Comparison of ENCODE assay signal across 20 cellular contexts in the genomic region with DNA sequence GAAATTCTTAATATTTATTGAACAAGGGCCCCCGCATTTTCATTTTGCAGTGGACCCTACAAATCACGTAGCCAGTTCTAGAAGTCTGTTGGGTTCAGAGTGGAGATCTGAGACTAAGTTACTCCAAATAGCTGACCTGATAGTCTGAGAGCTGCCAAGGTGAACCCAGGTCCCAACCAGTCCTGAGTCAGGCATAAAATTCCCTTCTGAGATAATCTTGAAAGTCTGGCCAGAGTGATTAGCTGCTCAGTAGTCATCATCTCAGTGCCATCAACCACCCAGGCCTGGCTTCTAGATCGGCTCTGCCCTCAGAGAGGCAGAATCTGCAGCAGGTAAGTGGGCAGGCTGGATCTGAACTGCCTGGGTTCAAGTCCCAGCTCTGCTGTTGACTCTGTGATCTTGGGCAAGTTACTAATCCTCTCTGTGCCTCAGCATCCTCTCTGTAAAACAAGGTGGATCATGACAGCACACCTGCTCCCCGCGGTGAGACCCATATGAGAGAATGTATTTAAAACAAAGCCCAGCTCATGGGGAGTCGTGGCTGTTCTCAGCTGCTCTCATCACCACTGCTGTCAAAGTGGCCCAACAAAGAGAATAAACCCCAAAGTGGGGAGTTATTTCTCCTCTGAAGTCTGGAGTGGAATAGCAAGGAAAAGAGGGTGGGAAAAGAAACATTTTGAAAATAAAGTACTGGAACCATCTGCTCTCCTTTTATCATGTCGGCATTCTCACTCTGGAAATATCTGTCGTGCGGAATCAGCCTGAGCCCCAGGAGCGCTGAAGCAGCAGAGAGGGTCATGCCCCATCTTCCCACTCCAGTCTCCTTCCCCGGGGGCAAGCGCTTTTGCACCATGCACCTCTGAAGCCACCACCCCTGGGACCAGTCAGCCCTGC.
DNase-seq lines count a peak whose midpoint lies in the region; ATAC-seq, FAIRE-seq and TF ChIP-seq lines count a peak whose summit lies in the region.
"Had no signal": no experiment of that assay in that cellular context is flagged by ENCODE, and none has a peak within 500 bp of the region (broad histone marks: within the 10 kb centered on the region; RNA-seq: fewer than 3 reads in every experiment).

No MANE protein-coding gene starts in this region.

- no peak for TF ChIP-seq POLR2A in GM12878 (IDR thresholded peaks at IDR 0.05; ENCODE audit: low read depth, low read length)

- H3K4me1 ChIP-seq in right atrium auricular region (peaks cover 0 to 34% of the 10 kb centered on the region in 2 donors), GM12878 (ENCODE audit: control insufficient read depth, insufficient read depth, low read length) (peaks cover 4% of the 10 kb centered on the region; the same call in 1 of the 2 replicates)
- H3K4me1 ChIP-seq: prostate gland, stomach, vagina had no signal

- H3K4me3 Mint-ChIP-seq in nephron, result no peak overlapping the region
- H3K4me3 Mint-ChIP-seq: activated naive CD8-positive, alpha-beta T cell; B cell; T-helper 17 cell had no signal

- no peak overlapping the region for H3K9ac ChIP-seq in GM12878 (ENCODE audit: control insufficient read depth, insufficient read depth, low read length)

- in situ Hi-C loops in GM12878 (cut with MboI), result no loop called here
- in situ Hi-C loops in GM13977 (cut with MboI; ENCODE audit: low pct_unique_long_range_greater_than_20kb, low sequenced_read_pairs, unreplicated experiment), result no loop called here

- peak overlapping the region; percentile 38 to 73 for H3K27ac ChIP-seq in right atrium auricular region
- H3K27ac ChIP-seq in GM12878 (ENCODE audit: control insufficient read depth, insufficient read depth), result no peak overlapping the region
- H3K27ac ChIP-seq: prostate gland, stomach, vagina had no signal

- intact Hi-C loops in cardiac septum (cut with DNase I), result no loop called here
- intact Hi-C loops in GM12878 (cut with micrococcal nuclease; ENCODE audit: unreplicated experiment), result no loop called here

- H3K9me3 ChIP-seq in right atrium auricular region (no peaks in the 10 kb centered on the region), GM12878 (replicated peaks; ENCODE audit: control insufficient read depth, insufficient read depth, low read length) (no peaks in the 10 kb centered on the region)
- H3K9me3 ChIP-seq: prostate gland, stomach, vagina had no signal

- POLR2A ChIA-PET in GM12878 (lab: Charles Lee), result no interaction called here

- peak; percentile 52 for ATAC-seq in GM12878
- ATAC-seq in GM21526 (IDR thresholded peaks at IDR 0.05; ENCODE audit: low FRiP score, unreplicated experiment), result no peak
- no peak for ATAC-seq in GM21723 (IDR thresholded peaks at IDR 0.05; ENCODE audit: unreplicated experiment)
- ATAC-seq: HCT116, T-helper 17 cell had no signal

- peaks cover 15% of the 10 kb centered on the region for H3K4me1 Mint-ChIP-seq in nephron

- H3K27ac Mint-ChIP-seq in nephron, result peak overlapping the region in 2 of 3 experiments; percentile 2 to 69
- H3K27ac Mint-ChIP-seq: activated naive CD8-positive, alpha-beta T cell; B cell; T-helper 17 cell had no signal

- H3K36me3 ChIP-seq in right atrium auricular region, result no peaks in the 10 kb centered on the region
- no peaks in the 10 kb centered on the region for H3K36me3 ChIP-seq in GM12878 (ENCODE audit: control insufficient read depth in 2 of 2, insufficient read depth in 2 of 2, low read length in 1 of 2)
- H3K36me3 ChIP-seq: prostate gland, stomach, vagina had no signal

- H3K79me2 ChIP-seq in GM12878 (ENCODE audit: control insufficient read depth, insufficient read depth, low read length), result no peaks in the 10 kb centered on the region

- TF ChIP-seq EP300 in GM12878 (IDR thresholded peaks at IDR 0.05; ENCODE audit: borderline replicate concordance in 1 of 2, control insufficient read depth in 1 of 2, low read depth in 2 of 2, low read length in 2 of 2), result no peak

- peaks cover 11% of the 10 kb centered on the region for H3K27me3 Mint-ChIP-seq in nephron (ENCODE audit: low read depth)
- H3K27me3 Mint-ChIP-seq: activated naive CD8-positive, alpha-beta T cell; B cell had no signal

- H3K36me3 Mint-ChIP-seq in nephron (ENCODE audit: low read depth), result peaks cover 12% of the 10 kb centered on the region
- H3K36me3 Mint-ChIP-seq: activated naive CD8-positive, alpha-beta T cell had no signal

- TF ChIP-seq CTCF in right atrium auricular region (IDR thresholded peaks at IDR 0.05) (no peak), GM12878 (IDR thresholded peaks at IDR 0.05 in 2 of 3, conservative IDR thresholded peaks at IDR 0.05 in 1 of 3; ENCODE audit: control insufficient read depth in 2 of 3, extremely low read depth in 1 of 3, insufficient read depth in 1 of 3, low read depth in 3 of 3, low read length in 3 of 3) (no peak), nephron (IDR thresholded peaks at IDR 0.05; ENCODE audit: unreplicated experiment in 3 of 3) (no peak), GM13977 (IDR thresholded peaks at IDR 0.05; ENCODE audit: extremely low read depth, insufficient read depth, missing control alignments) (no peak)

- no peak for TF ChIP-seq RAD21 in GM12878 (IDR thresholded peaks at IDR 0.05; ENCODE audit: insufficient read depth, low read depth, low read length)

- no peaks in the 10 kb centered on the region for H4K20me1 ChIP-seq in GM12878 (ENCODE audit: control insufficient read depth, insufficient read depth)

- SMC1A ChIA-PET in GM12878 (lab: Charles Lee; ENCODE audit: uncharacterized antibody, unreplicated experiment), result interaction anchor here (0.7 to 2.4 kb wide), 3 partner anchors 24 to 116 kb away, joined by 3 to 7 read pairs (median 3); no protein-coding TSS in a partner anchor

- no peak overlapping the region for H3K4me3 ChIP-seq in right atrium auricular region
- no peak overlapping the region for H3K4me3 ChIP-seq in GM12878
- H3K4me3 ChIP-seq: prostate gland, stomach, vagina had no signal

- no TSS peak for BruUV-seq in GM12878 (replicated peaks; lab: Mats Ljungman, UMichigan)

- RAD21 ChIA-PET in GM12878 (lab: Charles Lee; ENCODE audit: unreplicated experiment), result no interaction called here

- no peak for FAIRE-seq in GM12878 (lab: Jason Lieb, UNC)
- FAIRE-seq: frontal cortex had no signal

- H3K27me3 ChIP-seq in right atrium auricular region (no peaks in the 10 kb centered on the region), GM12878 (replicated peaks in 1 of 2; ENCODE audit: control insufficient read depth in 2 of 2, insufficient read depth in 2 of 2, low read length in 1 of 2) (no peaks in the 10 kb centered on the region)
- H3K27me3 ChIP-seq: vagina had no signal

- no peak overlapping the region for H3K4me2 ChIP-seq in GM12878 (ENCODE audit: control insufficient read depth, insufficient read depth)

- whole genome bisulfite sequencing in GM12878 (ENCODE audit: insufficient coverage, insufficient replicate concordance, low lambda C conversion rate, missing lambda C conversion rate), result 74% methylated on average over 12 of the region's 12 CpGs

- no peak for DNase-seq in right atrium auricular region (ENCODE audit: low spot score)
- DNase-seq in cardiac septum (ENCODE audit: low spot score), result no peak
- DNase-seq in GM12878 (ENCODE audit: low read depth, low spot score), result no peak
- DNase-seq in NCI-H2029 treated with DMSO at 0.1 percent for 48 hours (lab: John Stamatoyannopoulos, UW), result no peak
- DNase-seq in GM13977 (ENCODE audit: low spot score), result no peak
- DNase-seq: activated CD4-positive, CD25-positive, alpha-beta regulatory T cell treated with anti-CD3 and anti-CD28 coated beads, Interleukin-2, amount 50 U/mL, for 72 hours; activated CD8-positive, alpha-beta memory T cell treated with anti-CD3 and anti-CD28 coated beads, Interleukin-2, amount 50 U/mL, for 48 hours; Calu3; SHP77; stomach; T-helper 17 cell had no signal

- H2AFZ ChIP-seq in GM12878 (ENCODE audit: control insufficient read depth, low read depth, low read length), result no peak overlapping the region

- CTCF ChIA-PET in GM12878 (lab: Yijun Ruan, JAX), result interaction anchor here (1.3 kb wide), 1 partner anchor 14 kb away, joined by 3 read pairs; no protein-coding TSS in a partner anchor

- no peaks in the 10 kb centered on the region for H3K9me3 Mint-ChIP-seq in nephron

TF ChIP-seq in GM12878, 131 proteins besides CTCF, POLR2A, EP300 and RAD21 (continues in another document):
- TF ChIP-seq CBX3 (IDR thresholded peaks at IDR 0.05; ENCODE audit: borderline replicate concordance, low read depth) (no peak), GATAD2B (conservative IDR thresholded peaks at IDR 0.05; ENCODE audit: low read depth) (no peak), HCFC1 (IDR thresholded peaks at IDR 0.05; ENCODE audit: low read length) (no peak), ZBED1 (IDR thresholded peaks at IDR 0.05; ENCODE audit: borderline replicate concordance) (no peak), BCLAF1 (IDR thresholded peaks at IDR 0.05) (no peak), CHD2 (IDR thresholded peaks at IDR 0.05; ENCODE audit: borderline replicate concordance, low read depth, low read length) (no peak)
